In genomic region chr1:203650012-203650836, GRCh38 we compare ENCODE assay signal across 1 cellular context.
TF ChIP-seq lines count a peak whose summit lies in the region.

No MANE protein-coding gene starts in this region.

TF ChIP-seq in GM12878, 131 proteins besides CTCF, POLR2A, EP300 and RAD21 (continued from another document and continues in another):
- TF ChIP-seq REST (IDR thresholded peaks at IDR 0.05; ENCODE audit: low read depth, low read length) (no peak), NRF1 (conservative IDR thresholded peaks at IDR 0.05; ENCODE audit: low read depth, low read length) (no peak), IKZF1 (conservative IDR thresholded peaks at IDR 0.05) (peak; percentile 78), BACH1 (IDR thresholded peaks at IDR 0.05; ENCODE audit: borderline replicate concordance) (peak; percentile 64; the same call in 1 of the 2 replicates), IRF5 (IDR thresholded peaks at IDR 0.05; ENCODE audit: borderline replicate concordance) (peak; percentile 25; the same call in 1 of the 2 replicates), PAX5 (IDR thresholded peaks at IDR 0.05; ENCODE audit: borderline replicate concordance, low read depth, low read length) (peak; percentile 73; the same call in 1 of the 2 replicates), RCOR1 (conservative IDR thresholded peaks at IDR 0.05; ENCODE audit: low read depth, low read length) (no peak), MTA3 (IDR thresholded peaks at IDR 0.05; ENCODE audit: borderline replicate concordance, low read length) (no peak), CBX5 (IDR thresholded peaks at IDR 0.05; ENCODE audit: low read depth) (no peak), WRNIP1 (IDR thresholded peaks at IDR 0.05; ENCODE audit: borderline replicate concordance, low read depth, low read length) (no peak), BMI1 (IDR thresholded peaks at IDR 0.05; ENCODE audit: borderline replicate concordance) (no peak), IKZF2 (IDR thresholded peaks at IDR 0.05) (peak; percentile 74 to 85), EED (IDR thresholded peaks at IDR 0.05; ENCODE audit: low read depth) (peak; percentile 78), GABPA (IDR thresholded peaks at IDR 0.05; ENCODE audit: low read depth) (no peak), SIN3A (IDR thresholded peaks at IDR 0.05; ENCODE audit: low read depth, low read length) (no peak), PAX8 (IDR thresholded peaks at IDR 0.05) (no peak), ZNF687 (IDR thresholded peaks at IDR 0.05) (peak; percentile 30; the same call in 1 of the 2 replicates), EZH2 (IDR thresholded peaks at IDR 0.05; ENCODE audit: borderline replicate concordance, control insufficient read depth, low read depth, low read length) (no peak), MEF2A (IDR thresholded peaks at IDR 0.05; ENCODE audit: insufficient read depth, low read depth, low read length) (0 out of 2 replicates have a peak, but pooled peaks have one; percentile 18), IRF4 (IDR thresholded peaks at IDR 0.05; ENCODE audit: low read depth, low read length) (no peak), ZBED1 (IDR thresholded peaks at IDR 0.05; ENCODE audit: borderline replicate concordance) (no peak), CREM (IDR thresholded peaks at IDR 0.05; ENCODE audit: low read depth) (peak; percentile 29; the same call in 1 of the 2 replicates), RUNX3 (IDR thresholded peaks at IDR 0.05; ENCODE audit: low read length) (peak; percentile 89), POLR2AphosphoS5 (IDR thresholded peaks at IDR 0.05; ENCODE audit: low read length) (no peak), JUND (IDR thresholded peaks at IDR 0.05; ENCODE audit: low read depth, low read length) (no peak), CBFB (IDR thresholded peaks at IDR 0.05; ENCODE audit: low read depth) (no peak), BCL3 (IDR thresholded peaks at IDR 0.05; ENCODE audit: borderline replicate concordance, insufficient read depth, low read depth, low read length, poor library complexity, severe bottlenecking) (peak; percentile 49), DPF2 (IDR thresholded peaks at IDR 0.05) (peak; percentile 73), TARDBP (IDR thresholded peaks at IDR 0.05; ENCODE audit: borderline replicate concordance) (no peak), CHD2 (IDR thresholded peaks at IDR 0.05; ENCODE audit: borderline replicate concordance, low read depth, low read length) (no peak), SMARCA5 (IDR thresholded peaks at IDR 0.05) (0 out of 2 replicates have a peak, but pooled peaks have one; percentile 53), CBX3 (IDR thresholded peaks at IDR 0.05; ENCODE audit: borderline replicate concordance, low read depth) (no peak), RBBP5 (conservative IDR thresholded peaks at IDR 0.05) (no peak), RAD51 (IDR thresholded peaks at IDR 0.05) (no peak), SREBF1 (IDR thresholded peaks at IDR 0.05; ENCODE audit: low read length) (no peak), TBL1XR1 (IDR thresholded peaks at IDR 0.05; ENCODE audit: low read depth, low read length) (no peak; the same call in 1 of the 2 replicates), PBX3 (IDR thresholded peaks at IDR 0.05; ENCODE audit: insufficient replicate concordance, low read depth, low read length) (no peak), TCF3 (IDR thresholded peaks at IDR 0.05; ENCODE audit: borderline replicate concordance, insufficient read depth, low read depth, low read length) (peak; percentile 49; the same call in 1 of the 2 replicates), JUNB (IDR thresholded peaks at IDR 0.05) (peak; percentile 23; the same call in 1 of the 2 replicates), BHLHE40 (IDR thresholded peaks at IDR 0.05; ENCODE audit: borderline replicate concordance in 1 of 2, low read depth in 2 of 2, low read length in 1 of 2) (peak; percentile 30 to 57; a peak in 1 of 4 replicates), MAX (IDR thresholded peaks at IDR 0.05; ENCODE audit: low read depth, low read length) (no peak), CHD1 (IDR thresholded peaks at IDR 0.05; ENCODE audit: low read depth, low read length) (no peak), ZBTB11 (CRISPR knock-in tag; IDR thresholded peaks at IDR 0.05) (no peak), LARP7 (IDR thresholded peaks at IDR 0.05) (no peak), NFYA (IDR thresholded peaks at IDR 0.05; ENCODE audit: borderline replicate concordance, low read depth, low read length) (no peak), KAT2A (conservative IDR thresholded peaks at IDR 0.05; ENCODE audit: control insufficient read depth, low read depth, low read length) (no peak), ZNF384 (IDR thresholded peaks at IDR 0.05; ENCODE audit: borderline replicate concordance, low read depth, low read length) (no peak), ELK1 (IDR thresholded peaks at IDR 0.05; ENCODE audit: low read depth, low read length) (no peak), PML (IDR thresholded peaks at IDR 0.05; ENCODE audit: low read length) (no peak), SIX5 (IDR thresholded peaks at IDR 0.05; ENCODE audit: low read depth, low read length, severe bottlenecking) (no peak)
